Comparison of ENCODE assay signal across 14 cellular contexts in the genomic region with DNA sequence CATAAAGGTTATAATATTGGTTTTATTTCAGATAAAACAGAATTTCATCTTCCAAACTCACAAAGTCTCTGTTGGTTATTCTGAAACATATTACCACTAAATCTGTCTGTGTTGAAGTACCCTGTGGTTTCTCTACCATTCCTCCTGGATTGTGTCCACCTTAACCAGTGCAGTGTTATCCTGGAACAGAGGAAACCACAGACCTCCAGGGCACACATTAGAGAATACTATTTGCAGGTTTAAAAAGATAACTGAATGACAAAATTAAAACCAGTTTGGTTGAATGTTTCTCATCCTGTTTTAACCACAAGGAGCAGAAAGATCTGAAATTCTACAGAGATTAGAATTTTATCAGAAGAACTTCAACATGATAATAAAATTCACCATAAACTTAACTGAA.
DNase-seq lines count a peak whose midpoint lies in the region; ATAC-seq, FAIRE-seq and TF ChIP-seq lines count a peak whose summit lies in the region.
"Had no signal": no experiment of that assay in that cellular context is flagged by ENCODE, and none has a peak within 500 bp of the region (broad histone marks: within the 10 kb centered on the region; RNA-seq: fewer than 3 reads in every experiment).

No MANE protein-coding gene starts in this region.

- H4K20me1 ChIP-seq in SK-N-SH (ENCODE audit: insufficient read depth), result no peaks in the 10 kb centered on the region
- no peaks in the 10 kb centered on the region for H4K20me1 ChIP-seq in hepatocyte (ENCODE audit: insufficient read depth, poor library complexity, severe bottlenecking)

- H3K4me1 ChIP-seq in SK-N-SH (ENCODE audit: control insufficient read depth in 1 of 2, insufficient read depth in 2 of 2, low read depth in 1 of 2, low read length in 1 of 2) (peaks cover 4 to 23% of the 10 kb centered on the region in 2 experiments; a peak in 2 of 4 replicates), hepatocyte (ENCODE audit: insufficient read depth) (peaks cover 12% of the 10 kb centered on the region), right atrium auricular region (peaks cover 0 to 7% of the 10 kb centered on the region in 2 donors)

- H3K4me2 ChIP-seq in SK-N-SH (no peak overlapping the region), hepatocyte (no peak overlapping the region)

- TF ChIP-seq CTCF in SK-N-SH (IDR thresholded peaks at IDR 0.05) (no peak), hepatocyte (IDR thresholded peaks at IDR 0.05; ENCODE audit: poor library complexity) (no peak), right atrium auricular region (IDR thresholded peaks at IDR 0.05) (no peak)

- H3F3A ChIP-seq in SK-N-SH (replicated peaks; ENCODE audit: insufficient read depth), result peaks cover 6% of the 10 kb centered on the region

- POLR2A ChIA-PET in SK-N-SH (lab: Yijun Ruan, JAX), result no interaction called here

- peak; percentile 20; the same call in 1 of the 2 replicates for TF ChIP-seq RAD21 in SK-N-SH (IDR thresholded peaks at IDR 0.05; ENCODE audit: low read length)

- H3K27ac ChIP-seq in SK-N-SH (ENCODE audit: low read depth in 2 of 2, low read length in 1 of 2) (peak overlapping the region; percentile 21 to 91; a peak in 3 of 4 replicates), hepatocyte (no peak overlapping the region), right atrium auricular region (no peak overlapping the region)
- H3K27ac ChIP-seq: gastroesophageal sphincter had no signal

- no peak overlapping the region for H3K4me3 ChIP-seq in SK-N-SH (ENCODE audit: low read depth in 2 of 2, low read length in 1 of 2)
- no peak overlapping the region for H3K4me3 ChIP-seq in hepatocyte
- no peak overlapping the region for H3K4me3 ChIP-seq in right atrium auricular region
- H3K4me3 ChIP-seq: gastroesophageal sphincter, lung had no signal

- no peak overlapping the region for H3K9ac ChIP-seq in SK-N-SH

- TF ChIP-seq EP300 in SK-N-SH (IDR thresholded peaks at IDR 0.05; ENCODE audit: borderline replicate concordance in 1 of 2, low read depth in 1 of 2, low read length in 1 of 2), result peak; percentile 92

- H3K36me3 ChIP-seq in SK-N-SH (replicated peaks in 1 of 2; ENCODE audit: control insufficient read depth in 1 of 2, insufficient read depth in 2 of 2, low read length in 1 of 2) (no peaks in the 10 kb centered on the region), hepatocyte (replicated peaks; ENCODE audit: insufficient read depth, low read depth) (no peaks in the 10 kb centered on the region), right atrium auricular region (no peaks in the 10 kb centered on the region)
- H3K36me3 ChIP-seq: gastroesophageal sphincter had no signal

- peak; percentile 38 for DNase-seq in AG08395 (ENCODE audit: low spot score)
- no peak for DNase-seq in GM12891 (ENCODE audit: insufficient read length, low spot score)
- DNase-seq in SK-N-SH, result peak; percentile 44
- DNase-seq in iris pigment epithelial cell (ENCODE audit: low read depth), result peak; percentile 55
- no peak for DNase-seq in hepatocyte (ENCODE audit: low spot score)
- DNase-seq in right atrium auricular region (ENCODE audit: low spot score), result no peak
- DNase-seq: activated T-cell treated with anti-CD3 and anti-CD28 coated beads, Interleukin-2, amount 50 U/mL, for 48 hours had no signal

- TF ChIP-seq POLR2A in GM12891 (IDR thresholded peaks at IDR 0.05; ENCODE audit: low read depth, low read length) (no peak), GM18505 (IDR thresholded peaks at IDR 0.05; ENCODE audit: borderline replicate concordance, extremely low read depth, insufficient read depth, insufficient read length) (no peak)

- H3K9me2 ChIP-seq in SK-N-SH (no peaks in the 10 kb centered on the region), hepatocyte (replicated peaks; ENCODE audit: insufficient read depth) (no peaks in the 10 kb centered on the region)

- CTCF ChIA-PET in SK-N-SH (lab: Yijun Ruan, JAX), result no interaction called here

- FAIRE-seq in GM12891 (lab: Jason Lieb, UNC), result peak; percentile 76
- FAIRE-seq: endothelial cell of umbilical vein had no signal

- H3K9me3 ChIP-seq in SK-N-SH (no peaks in the 10 kb centered on the region), hepatocyte (ENCODE audit: low read depth) (no peaks in the 10 kb centered on the region), right atrium auricular region (no peaks in the 10 kb centered on the region)
- H3K9me3 ChIP-seq: gastroesophageal sphincter had no signal

- H2AFZ ChIP-seq in SK-N-SH (ENCODE audit: low read depth) (no peak overlapping the region), hepatocyte (no peak overlapping the region)

- H3K79me2 ChIP-seq in SK-N-SH (ENCODE audit: insufficient read depth) (no peaks in the 10 kb centered on the region), hepatocyte (no peaks in the 10 kb centered on the region)

- ATAC-seq in HG03196 (IDR thresholded peaks at IDR 0.05; ENCODE audit: unreplicated experiment) (no peak), GM18505 (IDR thresholded peaks at IDR 0.05; ENCODE audit: unreplicated experiment) (no peak)
- ATAC-seq: gastroesophageal sphincter; natural killer cell treated with Interleukin-12 subunit alpha and Interleukin-12 subunit beta and Interleukin-15 and Interleukin-18, amount 100 ng/mL, for 72 hours; Panc1 had no signal

- H3K27me3 ChIP-seq in SK-N-SH (ENCODE audit: insufficient read depth), result no peaks in the 10 kb centered on the region
- H3K27me3 ChIP-seq in hepatocyte, result no peaks in the 10 kb centered on the region
- H3K27me3 ChIP-seq in right atrium auricular region, result no peaks in the 10 kb centered on the region
- H3K27me3 ChIP-seq: gastroesophageal sphincter had no signal

TF ChIP-seq in GM12891, 5 proteins besides CTCF, POLR2A, EP300 and RAD21:
- TF ChIP-seq SPI1 (IDR thresholded peaks at IDR 0.05; ENCODE audit: low read depth, low read length) (no peak), PAX5 (IDR thresholded peaks at IDR 0.05; ENCODE audit: insufficient read depth, low read length, severe bottlenecking) (no peak)

TF ChIP-seq in SK-N-SH, 30 proteins besides CTCF, POLR2A, EP300 and RAD21 (continues in another document):
- TF ChIP-seq FOXM1 (IDR thresholded peaks at IDR 0.05; ENCODE audit: low read depth) (0 out of 2 replicates have a peak, but pooled peaks have one; percentile 70), EZH2phosphoT487 (IDR thresholded peaks at IDR 0.05; ENCODE audit: borderline replicate concordance, low read depth) (no peak), MXI1 (IDR thresholded peaks at IDR 0.05; ENCODE audit: low read depth, low read length) (no peak), GABPA (IDR thresholded peaks at IDR 0.05; ENCODE audit: low read depth) (no peak), NRF1 (IDR thresholded peaks at IDR 0.05; ENCODE audit: low read depth, low read length) (no peak), TCF12 (IDR thresholded peaks at IDR 0.05) (peak; percentile 98), PBX3 (IDR thresholded peaks at IDR 0.05) (peak; percentile 77), TAF1 (IDR thresholded peaks at IDR 0.05; ENCODE audit: borderline replicate concordance, low read depth, low read length) (no peak), NFIC (IDR thresholded peaks at IDR 0.05; ENCODE audit: borderline replicate concordance) (peak; percentile 68; the same call in 1 of the 2 replicates), ELF1 (IDR thresholded peaks at IDR 0.05) (no peak), RCOR1 (IDR thresholded peaks at IDR 0.05; ENCODE audit: low read length) (peak; percentile 64), GATA2 (CRISPR knock-in tag; IDR thresholded peaks at IDR 0.05) (peak; percentile 77), SMC3 (IDR thresholded peaks at IDR 0.05; ENCODE audit: low read depth, low read length) (no peak), TEAD4 (IDR thresholded peaks at IDR 0.05; ENCODE audit: borderline replicate concordance, insufficient read depth) (peak; percentile 81), FOXJ3 (CRISPR knock-in tag; IDR thresholded peaks at IDR 0.05) (no peak)
- TF ChIP-seq, protein P1, sequence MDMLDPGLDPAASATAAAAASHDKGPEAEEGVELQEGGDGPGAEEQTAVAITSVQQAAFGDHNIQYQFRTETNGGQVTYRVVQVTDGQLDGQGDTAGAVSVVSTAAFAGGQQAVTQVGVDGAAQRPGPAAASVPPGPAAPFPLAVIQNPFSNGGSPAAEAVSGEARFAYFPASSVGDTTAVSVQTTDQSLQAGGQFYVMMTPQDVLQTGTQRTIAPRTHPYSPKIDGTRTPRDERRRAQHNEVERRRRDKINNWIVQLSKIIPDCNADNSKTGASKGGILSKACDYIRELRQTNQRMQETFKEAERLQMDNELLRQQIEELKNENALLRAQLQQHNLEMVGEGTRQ (IDR thresholded peaks at IDR 0.05; ENCODE audit: borderline replicate concordance, low read depth, low read length), result no peak
- TF ChIP-seq, protein P2, sequence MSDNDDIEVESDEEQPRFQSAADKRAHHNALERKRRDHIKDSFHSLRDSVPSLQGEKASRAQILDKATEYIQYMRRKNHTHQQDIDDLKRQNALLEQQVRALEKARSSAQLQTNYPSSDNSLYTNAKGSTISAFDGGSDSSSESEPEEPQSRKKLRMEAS (IDR thresholded peaks at IDR 0.05; ENCODE audit: low read depth), result 0 out of 2 replicates have a peak, but pooled peaks have one; percentile 21
- TF ChIP-seq, protein P3, sequence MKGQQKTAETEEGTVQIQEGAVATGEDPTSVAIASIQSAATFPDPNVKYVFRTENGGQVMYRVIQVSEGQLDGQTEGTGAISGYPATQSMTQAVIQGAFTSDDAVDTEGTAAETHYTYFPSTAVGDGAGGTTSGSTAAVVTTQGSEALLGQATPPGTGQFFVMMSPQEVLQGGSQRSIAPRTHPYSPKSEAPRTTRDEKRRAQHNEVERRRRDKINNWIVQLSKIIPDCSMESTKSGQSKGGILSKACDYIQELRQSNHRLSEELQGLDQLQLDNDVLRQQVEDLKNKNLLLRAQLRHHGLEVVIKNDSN (IDR thresholded peaks at IDR 0.05; ENCODE audit: borderline replicate concordance, low read depth), result no peak

Comparison
In these comparisons a context has a peak if more than half of its experiments do, and no peak if none do; other contexts are left out.
1. DNase-seq: peak in AG08395 (single experiment), SK-N-SH (single experiment) and iris pigment epithelial cell (single experiment); none in GM12891 (single experiment), hepatocyte (single experiment) and right atrium auricular region (single experiment).
2. H3K27ac ChIP-seq: peak in SK-N-SH (2 of 2); none in hepatocyte (single experiment) and right atrium auricular region (0 of 2).